In the genomic region with DNA sequence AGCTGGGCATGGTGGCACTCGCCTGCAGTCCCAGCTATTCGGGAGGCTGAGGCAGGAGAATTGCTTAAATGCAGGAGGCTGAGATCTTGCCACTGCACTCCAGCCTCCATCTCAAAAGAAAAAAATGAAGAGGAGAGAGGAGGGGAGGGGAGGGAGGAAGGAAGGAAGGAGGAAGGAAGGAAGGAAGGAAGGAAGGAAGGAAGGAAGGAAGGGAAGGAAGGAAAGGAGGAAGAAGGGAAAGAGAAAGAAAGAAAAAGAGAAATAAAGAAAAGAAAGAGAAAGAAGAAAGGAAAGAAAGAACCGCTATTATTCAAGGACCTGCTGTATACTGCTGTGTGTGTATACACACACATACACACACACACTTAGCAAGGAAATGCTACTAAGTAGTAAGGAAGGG, we compare ENCODE assay signal across 33 cellular contexts.
"Had no signal": no experiment of that assay in that cellular context is flagged by ENCODE, and none has a peak within 500 bp of the region (broad histone marks: within the 10 kb centered on the region; RNA-seq: fewer than 3 reads in every experiment).

No MANE protein-coding gene starts in this region.

- H3K4me1 ChIP-seq: adrenal gland, ascending aorta, breast epithelium had no signal

- H3K27me3 ChIP-seq: ascending aorta, body of pancreas, brain microvascular endothelial cell, breast epithelium, cardiac muscle cell had no signal

- H3K9me3 ChIP-seq: adrenal gland, ascending aorta, body of pancreas, breast epithelium had no signal

- FAIRE-seq: astrocyte had no signal

- H3K4me3 ChIP-seq: adrenal gland, ascending aorta, body of pancreas, breast epithelium, cardiac muscle cell had no signal

- H3K27ac ChIP-seq: adrenal gland, ascending aorta, body of pancreas, brain microvascular endothelial cell, breast epithelium, cardiac muscle cell had no signal

- DNase-seq: activated effector memory CD4-positive, alpha-beta T cell treated with anti-CD3 and anti-CD28 coated beads, Interleukin-2, amount 50 U/mL, for 16 hours; activated effector memory CD4-positive, alpha-beta T cell treated with Interleukin-2 at 50 U/mL for 16 hours; activated gamma-delta T cell; activated gamma-delta T cell treated with Interleukin-2 at 50 U/mL for 16 hours; activated naive CD4-positive, alpha-beta T cell; activated naive CD4-positive, alpha-beta T cell treated with anti-CD3 and anti-CD28 coated beads for 36 hours; activated naive CD4-positive, alpha-beta T cell treated with anti-CD3 and anti-CD28 coated beads, Interleukin-2, amount 10 ng/mL, durations not matched to agents 7 days and 5 days; activated naive CD4-positive, alpha-beta T cell treated with anti-CD3 and anti-CD28 coated beads, Interleukin-2, amount 50 U/mL, for 16 hours; activated naive CD4-positive, alpha-beta T cell treated with Interleukin-2 at 50 U/mL for 16 hours; activated naive CD8-positive, alpha-beta T cell treated with anti-CD3 and anti-CD28 coated beads for 36 hours; activated naive CD8-positive, alpha-beta T cell treated with anti-CD3 and anti-CD28 coated beads, Interleukin-2, amount 10 ng/mL, durations not matched to agents 7 days and 5 days; activated naive CD8-positive, alpha-beta T cell treated with anti-CD3 and anti-CD28 coated beads, Interleukin-2, amount 50 U/mL, for 24 hours; activated T-cell treated with anti-CD3 and anti-CD28 coated beads, Interleukin-2, amount 50 U/mL, for 1 hour; activated T-cell treated with anti-CD3 and anti-CD28 coated beads, Interleukin-2, amount 50 U/mL, for 24 hours; activated T-cell treated with anti-CD3 and anti-CD28 coated beads, Interleukin-2, amount 50 U/mL, for 4 hours; activated T-cell treated with anti-CD3 and anti-CD28 coated beads, Interleukin-2, amount 50 U/mL, for 48 hours; activated T-cell treated with anti-CD3 and anti-CD28 coated beads, Interleukin-2, amount 50 U/mL, for 72 hours; adrenal gland; amniotic stem cell; amygdala; anterior cingulate cortex; aorta; body of pancreas; brain microvascular endothelial cell; caudate nucleus; central memory CD4-positive, alpha-beta T cell; cerebellar nuclear complex had no signal

- H3K36me3 ChIP-seq: adrenal gland, ascending aorta, brain microvascular endothelial cell, breast epithelium, cardiac muscle cell had no signal

- ATAC-seq: activated naive CD4-positive, alpha-beta T cell treated with anti-CD3 and anti-CD28 coated beads, Interleukin-2, amount 50 U/mL, for 72 hours; activated naive CD8-positive, alpha-beta T cell treated with anti-CD3 and anti-CD28 coated beads, Interleukin-2, amount 50 U/mL, for 24 hours; activated T-cell treated with anti-CD3 and anti-CD28 coated beads, Interleukin-2, amount 50 U/mL, for 4 hours; activated T-cell treated with anti-CD3 and anti-CD28 coated beads, Interleukin-2, amount 50 U/mL, for 72 hours; activated T-helper 17 cell treated with anti-CD3 and anti-CD28 coated beads, Interleukin-2, amount 50 U/mL, for 72 hours; body of pancreas had no signal
